In the genomic region with DNA sequence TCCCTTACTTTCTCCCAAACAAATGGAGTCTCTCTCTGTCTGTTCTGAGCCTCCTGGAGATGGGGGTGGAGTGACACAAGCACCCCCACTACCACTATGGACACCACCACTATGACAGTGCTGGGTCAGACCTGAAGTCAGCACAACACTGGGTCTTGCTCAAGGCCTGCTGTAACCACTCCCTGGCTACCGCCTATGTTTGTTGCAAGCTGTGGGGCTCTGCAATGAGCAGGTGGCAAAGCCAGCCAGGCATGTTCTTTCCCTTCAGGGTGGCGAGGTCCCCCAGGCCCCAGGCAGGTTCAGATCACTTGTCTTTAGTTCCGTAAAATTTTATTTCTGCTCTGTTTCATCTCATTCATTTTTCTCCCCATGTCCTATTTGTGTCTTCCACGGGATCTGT, we compare ENCODE assay signal across 11 cellular contexts.
A peak's percentile ranks its signal among the peaks of the same experiment; 100 is the strongest.
DNase-seq lines count a peak whose midpoint lies in the region; ATAC-seq and TF ChIP-seq lines count a peak whose summit lies in the region.
"Had no signal": no experiment of that assay in that cellular context is flagged by ENCODE, and none has a peak within 500 bp of the region (broad histone marks: within the 10 kb centered on the region; RNA-seq: fewer than 3 reads in every experiment).

No MANE protein-coding gene starts in this region.

- 67 to 69% methylated on average over 4 of the region's 4 CpGs for WGBS in sigmoid colon, 2 donors

- DNase-seq in activated naive CD4-positive, alpha-beta T cell treated with anti-CD3 and anti-CD28 coated beads for 36 hours: peak; percentile 2
- no peak for DNase-seq in activated naive CD4-positive, alpha-beta T cell treated with anti-CD3 and anti-CD28 coated beads, Interleukin-2, amount 50 U/mL, for 16 hours
- DNase-seq in WTC11 (ENCODE audit: low spot score) (peak; percentile 1), islet precursor cell (peak; percentile 18), sigmoid colon (peak; percentile 34), endothelial cell (ENCODE audit: low spot score) (no peak)
- no peak for DNase-seq in activated T-helper 1 cell treated with anti-CD3 and anti-CD28 coated beads, Interleukin-12 subunit alpha, Interleukin-12 subunit beta, Interleukin-2, Interleukin-4 antibody, amounts not matched to agents 30 ng/mL and 10 ng/mL and 1 ng/mL, durations not matched to agents 14 hours and 24 hours and 36 hours (ENCODE audit: low spot score)
- DNase-seq: NCI-H146, NCI-H69 had no signal

- TF ChIP-seq EP300 in sigmoid colon (IDR thresholded peaks at IDR 0.05): no peak

- no peak for TF ChIP-seq POLR2A in sigmoid colon (IDR thresholded peaks at IDR 0.05)

- H3K9me3 Mint-ChIP-seq in activated naive CD4-positive, alpha-beta T cell treated with anti-CD3 and anti-CD28 coated beads for 36 hours: no peaks in the 10 kb centered on the region
- H3K9me3 Mint-ChIP-seq in WTC11 (peaks cover 75% of the 10 kb centered on the region), endothelial cell (ENCODE audit: unreplicated experiment) (peaks cover 52% of the 10 kb centered on the region)
- no peaks in the 10 kb centered on the region for H3K9me3 Mint-ChIP-seq in activated T-helper 1 cell treated with anti-CD3 and anti-CD28 coated beads, Interleukin-12 subunit alpha, Interleukin-12 subunit beta, Interleukin-2, Interleukin-4 antibody, amounts not matched to agents 30 ng/mL and 10 ng/mL and 1 ng/mL, durations not matched to agents 14 hours and 24 hours and 36 hours
- H3K9me3 Mint-ChIP-seq: CD8-positive, alpha-beta T cell had no signal

- H3K27me3 ChIP-seq in sigmoid colon: peaks cover 0 to 6% (median 0%) of the 10 kb centered on the region in 3 donors

- H3K27ac ChIP-seq in sigmoid colon: no peak overlapping the region

- CTCF ChIA-PET in activated naive CD4-positive, alpha-beta T cell treated with anti-CD3 and anti-CD28 coated beads for 36 hours (lab: Charles Lee): no interaction called here
- CTCF ChIA-PET in WTC11 (lab: Charles Lee): no interaction called here

- H3K4me3 Mint-ChIP-seq in activated naive CD4-positive, alpha-beta T cell treated with anti-CD3 and anti-CD28 coated beads for 36 hours: no peak overlapping the region
- H3K4me3 Mint-ChIP-seq in WTC11: no peak overlapping the region
- no peak overlapping the region for H3K4me3 Mint-ChIP-seq in endothelial cell (ENCODE audit: unreplicated experiment)
- no peak overlapping the region for H3K4me3 Mint-ChIP-seq in activated T-helper 1 cell treated with anti-CD3 and anti-CD28 coated beads, Interleukin-12 subunit alpha, Interleukin-12 subunit beta, Interleukin-2, Interleukin-4 antibody, amounts not matched to agents 30 ng/mL and 10 ng/mL and 1 ng/mL, durations not matched to agents 14 hours and 24 hours and 36 hours
- H3K4me3 Mint-ChIP-seq: B cell; CD8-positive, alpha-beta T cell had no signal

- H3K4me1 Mint-ChIP-seq in activated naive CD4-positive, alpha-beta T cell treated with anti-CD3 and anti-CD28 coated beads for 36 hours (ENCODE audit: low read depth): no peaks in the 10 kb centered on the region
- H3K4me1 Mint-ChIP-seq in WTC11 (no peaks in the 10 kb centered on the region), endothelial cell (ENCODE audit: unreplicated experiment) (no peaks in the 10 kb centered on the region)
- H3K4me1 Mint-ChIP-seq in activated T-helper 1 cell treated with anti-CD3 and anti-CD28 coated beads, Interleukin-12 subunit alpha, Interleukin-12 subunit beta, Interleukin-2, Interleukin-4 antibody, amounts not matched to agents 30 ng/mL and 10 ng/mL and 1 ng/mL, durations not matched to agents 14 hours and 24 hours and 36 hours (ENCODE audit: low read depth): no peaks in the 10 kb centered on the region
- H3K4me1 Mint-ChIP-seq: B cell had no signal

- no peak for ATAC-seq in WTC11
- ATAC-seq: CD8-positive, alpha-beta T cell had no signal

- H3K4me3 ChIP-seq in sigmoid colon: no peak overlapping the region

- intact Hi-C loops in activated naive CD4-positive, alpha-beta T cell treated with anti-CD3 and anti-CD28 coated beads for 36 hours (cut with micrococcal nuclease): no loop called here
- intact Hi-C loops in sigmoid colon (cut with DNase I): no loop called here
- intact Hi-C loops in activated T-helper 1 cell treated with anti-CD3 and anti-CD28 coated beads, Interleukin-12 subunit alpha, Interleukin-12 subunit beta, Interleukin-2, Interleukin-4 antibody, amounts not matched to agents 30 ng/mL and 10 ng/mL and 1 ng/mL, durations not matched to agents 14 hours and 24 hours and 36 hours (cut with micrococcal nuclease): no loop called here

- no peaks in the 10 kb centered on the region for H3K36me3 Mint-ChIP-seq in activated naive CD4-positive, alpha-beta T cell treated with anti-CD3 and anti-CD28 coated beads for 36 hours (ENCODE audit: low read depth)
- H3K36me3 Mint-ChIP-seq in WTC11 (peaks cover 77% of the 10 kb centered on the region), endothelial cell (ENCODE audit: low read depth, unreplicated experiment) (no peaks in the 10 kb centered on the region)
- H3K36me3 Mint-ChIP-seq in activated T-helper 1 cell treated with anti-CD3 and anti-CD28 coated beads, Interleukin-12 subunit alpha, Interleukin-12 subunit beta, Interleukin-2, Interleukin-4 antibody, amounts not matched to agents 30 ng/mL and 10 ng/mL and 1 ng/mL, durations not matched to agents 14 hours and 24 hours and 36 hours (ENCODE audit: low read depth): no peaks in the 10 kb centered on the region
- H3K36me3 Mint-ChIP-seq: CD8-positive, alpha-beta T cell had no signal

- H3K27me3 Mint-ChIP-seq in activated naive CD4-positive, alpha-beta T cell treated with anti-CD3 and anti-CD28 coated beads for 36 hours (ENCODE audit: low read depth): peaks cover 23% of the 10 kb centered on the region
- peaks cover 20% of the 10 kb centered on the region for H3K27me3 Mint-ChIP-seq in WTC11 (ENCODE audit: low read depth)
- peaks cover 3% of the 10 kb centered on the region for H3K27me3 Mint-ChIP-seq in endothelial cell (ENCODE audit: unreplicated experiment)
- peaks cover 68% of the 10 kb centered on the region for H3K27me3 Mint-ChIP-seq in activated T-helper 1 cell treated with anti-CD3 and anti-CD28 coated beads, Interleukin-12 subunit alpha, Interleukin-12 subunit beta, Interleukin-2, Interleukin-4 antibody, amounts not matched to agents 30 ng/mL and 10 ng/mL and 1 ng/mL, durations not matched to agents 14 hours and 24 hours and 36 hours (ENCODE audit: insufficient read depth)
- H3K27me3 Mint-ChIP-seq: B cell had no signal

- TF ChIP-seq CTCF in WTC11 (IDR thresholded peaks at IDR 0.05) (no peak), sigmoid colon (IDR thresholded peaks at IDR 0.05) (no peak), endothelial cell (IDR thresholded peaks at IDR 0.05; ENCODE audit: unreplicated experiment) (no peak)

- H3K4me1 ChIP-seq in sigmoid colon: no peaks in the 10 kb centered on the region

- no peak overlapping the region for H3K27ac Mint-ChIP-seq in activated naive CD4-positive, alpha-beta T cell treated with anti-CD3 and anti-CD28 coated beads for 36 hours
- H3K27ac Mint-ChIP-seq in WTC11 (no peak overlapping the region), endothelial cell (ENCODE audit: unreplicated experiment) (no peak overlapping the region)
- H3K27ac Mint-ChIP-seq in activated T-helper 1 cell treated with anti-CD3 and anti-CD28 coated beads, Interleukin-12 subunit alpha, Interleukin-12 subunit beta, Interleukin-2, Interleukin-4 antibody, amounts not matched to agents 30 ng/mL and 10 ng/mL and 1 ng/mL, durations not matched to agents 14 hours and 24 hours and 36 hours: no peak overlapping the region
- H3K27ac Mint-ChIP-seq: CD8-positive, alpha-beta T cell had no signal

- no peaks in the 10 kb centered on the region for H3K9me3 ChIP-seq in sigmoid colon

- H3K36me3 ChIP-seq in sigmoid colon: no peaks in the 10 kb centered on the region

- POLR2A ChIA-PET in WTC11 (lab: Charles Lee): no interaction called here

TF ChIP-seq in WTC11, 78 proteins besides CTCF, POLR2A, EP300 and RAD21 (continues in another document):
- TF ChIP-seq, protein P1, sequence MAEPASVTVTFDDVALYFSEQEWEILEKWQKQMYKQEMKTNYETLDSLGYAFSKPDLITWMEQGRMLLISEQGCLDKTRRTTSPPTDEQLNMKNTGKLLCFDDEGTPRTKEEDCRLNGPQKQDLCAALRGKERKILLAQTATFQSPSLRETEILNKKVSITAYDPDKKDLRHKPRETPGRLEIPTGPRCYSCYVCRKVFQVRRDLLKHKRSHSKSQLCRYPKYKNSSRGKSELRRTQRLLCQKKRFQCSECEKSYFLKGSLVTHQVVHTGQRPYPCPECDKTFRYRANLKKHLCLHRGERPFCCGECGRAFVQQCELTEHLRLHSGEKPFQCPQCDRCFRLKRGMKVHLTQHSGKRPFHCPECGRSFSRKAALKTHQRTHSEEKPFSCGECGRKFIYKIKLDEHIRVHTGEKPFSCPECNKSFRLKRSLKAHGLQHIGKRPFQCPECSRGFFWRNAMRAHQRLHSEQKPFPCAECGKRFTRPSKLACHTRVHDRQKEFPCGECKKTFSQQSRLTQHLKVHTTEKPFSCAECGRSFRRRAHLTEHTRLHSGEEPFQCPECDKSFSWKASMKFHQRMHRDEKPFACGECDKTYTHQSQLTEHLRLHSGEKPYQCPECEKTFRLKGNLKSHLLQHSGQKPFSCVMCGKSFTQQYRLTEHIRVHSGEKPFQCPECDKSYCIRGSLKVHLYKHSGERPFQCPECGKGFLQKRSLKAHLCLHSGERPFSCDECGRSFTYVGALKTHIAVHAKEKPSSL (CRISPR knock-in tag; conservative IDR thresholded peaks at IDR 0.05): no peak
- TF ChIP-seq JAZF1 (CRISPR knock-in tag; IDR thresholded peaks at IDR 0.05) (no peak), ZNF263 (CRISPR knock-in tag; IDR thresholded peaks at IDR 0.05; ENCODE audit: low read depth) (no peak), FOXP1 (CRISPR knock-in tag; IDR thresholded peaks at IDR 0.05; ENCODE audit: borderline replicate concordance) (no peak)
- TF ChIP-seq, protein P2, sequence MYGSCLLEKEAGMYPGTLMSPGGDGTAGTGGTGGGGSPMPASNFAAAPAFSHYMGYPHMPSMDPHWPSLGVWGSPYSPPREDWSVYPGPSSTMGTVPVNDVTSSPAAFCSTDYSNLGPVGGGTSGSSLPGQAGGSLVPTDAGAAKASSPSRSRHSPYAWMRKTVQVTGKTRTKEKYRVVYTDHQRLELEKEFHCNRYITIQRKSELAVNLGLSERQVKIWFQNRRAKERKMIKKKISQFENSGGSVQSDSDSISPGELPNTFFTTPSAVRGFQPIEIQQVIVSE (CRISPR knock-in tag; IDR thresholded peaks at IDR 0.05; ENCODE audit: borderline replicate concordance): no peak
- TF ChIP-seq, protein P3, sequence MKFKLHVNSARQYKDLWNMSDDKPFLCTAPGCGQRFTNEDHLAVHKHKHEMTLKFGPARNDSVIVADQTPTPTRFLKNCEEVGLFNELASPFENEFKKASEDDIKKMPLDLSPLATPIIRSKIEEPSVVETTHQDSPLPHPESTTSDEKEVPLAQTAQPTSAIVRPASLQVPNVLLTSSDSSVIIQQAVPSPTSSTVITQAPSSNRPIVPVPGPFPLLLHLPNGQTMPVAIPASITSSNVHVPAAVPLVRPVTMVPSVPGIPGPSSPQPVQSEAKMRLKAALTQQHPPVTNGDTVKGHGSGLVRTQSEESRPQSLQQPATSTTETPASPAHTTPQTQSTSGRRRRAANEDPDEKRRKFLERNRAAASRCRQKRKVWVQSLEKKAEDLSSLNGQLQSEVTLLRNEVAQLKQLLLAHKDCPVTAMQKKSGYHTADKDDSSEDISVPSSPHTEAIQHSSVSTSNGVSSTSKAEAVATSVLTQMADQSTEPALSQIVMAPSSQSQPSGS (CRISPR knock-in tag; IDR thresholded peaks at IDR 0.05; ENCODE audit: borderline replicate concordance, low read depth): no peak

Comparison
In these comparisons a context has a peak if more than half of its experiments do, and no peak if none do; other contexts are left out.
1. DNase-seq: peak in activated naive CD4-positive, alpha-beta T cell treated with anti-CD3 and anti-CD28 coated beads for 36 hours (single experiment), WTC11 (single experiment), islet precursor cell (single experiment) and sigmoid colon (single experiment); none in activated naive CD4-positive, alpha-beta T cell treated with anti-CD3 and anti-CD28 coated beads, Interleukin-2, amount 50 U/mL, for 16 hours (single experiment), endothelial cell (single experiment) and activated T-helper 1 cell treated with anti-CD3 and anti-CD28 coated beads, Interleukin-12 subunit alpha, Interleukin-12 subunit beta, Interleukin-2, Interleukin-4 antibody, amounts not matched to agents 30 ng/mL and 10 ng/mL and 1 ng/mL, durations not matched to agents 14 hours and 24 hours and 36 hours (single experiment).